1 cellular context compared by ENCODE assay signal in the genomic region with DNA sequence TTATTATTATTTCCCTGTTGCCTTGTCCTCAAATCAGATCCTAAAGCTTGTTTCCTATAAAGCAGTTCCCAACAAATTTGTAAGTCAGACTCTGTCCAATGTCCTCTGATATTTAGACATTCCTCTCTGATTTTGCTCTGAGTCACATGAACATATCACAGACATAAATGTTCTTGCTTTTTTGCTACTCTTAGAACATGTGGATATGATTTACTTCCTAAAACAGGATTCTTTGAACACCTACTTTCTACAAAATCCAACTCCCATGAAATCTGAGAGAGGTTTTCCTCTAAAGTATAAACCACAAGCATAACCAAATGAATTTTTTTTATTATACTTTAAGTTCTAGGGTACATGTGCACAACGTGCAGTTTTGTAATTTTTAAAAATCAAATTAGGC.
TF ChIP-seq lines count a peak whose summit lies in the region.

No MANE protein-coding gene starts in this region.

TF ChIP-seq in WTC11, 78 proteins besides CTCF, POLR2A, EP300 and RAD21 (continued from another document):
- TF ChIP-seq, protein P1, sequence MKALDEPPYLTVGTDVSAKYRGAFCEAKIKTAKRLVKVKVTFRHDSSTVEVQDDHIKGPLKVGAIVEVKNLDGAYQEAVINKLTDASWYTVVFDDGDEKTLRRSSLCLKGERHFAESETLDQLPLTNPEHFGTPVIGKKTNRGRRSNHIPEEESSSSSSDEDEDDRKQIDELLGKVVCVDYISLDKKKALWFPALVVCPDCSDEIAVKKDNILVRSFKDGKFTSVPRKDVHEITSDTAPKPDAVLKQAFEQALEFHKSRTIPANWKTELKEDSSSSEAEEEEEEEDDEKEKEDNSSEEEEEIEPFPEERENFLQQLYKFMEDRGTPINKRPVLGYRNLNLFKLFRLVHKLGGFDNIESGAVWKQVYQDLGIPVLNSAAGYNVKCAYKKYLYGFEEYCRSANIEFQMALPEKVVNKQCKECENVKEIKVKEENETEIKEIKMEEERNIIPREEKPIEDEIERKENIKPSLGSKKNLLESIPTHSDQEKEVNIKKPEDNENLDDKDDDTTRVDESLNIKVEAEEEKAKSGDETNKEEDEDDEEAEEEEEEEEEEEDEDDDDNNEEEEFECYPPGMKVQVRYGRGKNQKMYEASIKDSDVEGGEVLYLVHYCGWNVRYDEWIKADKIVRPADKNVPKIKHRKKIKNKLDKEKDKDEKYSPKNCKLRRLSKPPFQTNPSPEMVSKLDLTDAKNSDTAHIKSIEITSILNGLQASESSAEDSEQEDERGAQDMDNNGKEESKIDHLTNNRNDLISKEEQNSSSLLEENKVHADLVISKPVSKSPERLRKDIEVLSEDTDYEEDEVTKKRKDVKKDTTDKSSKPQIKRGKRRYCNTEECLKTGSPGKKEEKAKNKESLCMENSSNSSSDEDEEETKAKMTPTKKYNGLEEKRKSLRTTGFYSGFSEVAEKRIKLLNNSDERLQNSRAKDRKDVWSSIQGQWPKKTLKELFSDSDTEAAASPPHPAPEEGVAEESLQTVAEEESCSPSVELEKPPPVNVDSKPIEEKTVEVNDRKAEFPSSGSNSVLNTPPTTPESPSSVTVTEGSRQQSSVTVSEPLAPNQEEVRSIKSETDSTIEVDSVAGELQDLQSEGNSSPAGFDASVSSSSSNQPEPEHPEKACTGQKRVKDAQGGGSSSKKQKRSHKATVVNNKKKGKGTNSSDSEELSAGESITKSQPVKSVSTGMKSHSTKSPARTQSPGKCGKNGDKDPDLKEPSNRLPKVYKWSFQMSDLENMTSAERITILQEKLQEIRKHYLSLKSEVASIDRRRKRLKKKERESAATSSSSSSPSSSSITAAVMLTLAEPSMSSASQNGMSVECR (CRISPR knock-in tag; IDR thresholded peaks at IDR 0.05; ENCODE audit: borderline replicate concordance): no peak
- TF ChIP-seq GRHL2 (CRISPR knock-in tag; IDR thresholded peaks at IDR 0.05; ENCODE audit: insufficient replicate concordance, severe bottlenecking): no peak
- no peak for TF ChIP-seq ATF6 (CRISPR knock-in tag; IDR thresholded peaks at IDR 0.05)
- no peak for TF ChIP-seq RELA (CRISPR knock-in tag; IDR thresholded peaks at IDR 0.05; ENCODE audit: borderline replicate concordance)
- no peak for TF ChIP-seq MYBL2 (CRISPR knock-in tag; IDR thresholded peaks at IDR 0.05)
- TF ChIP-seq TEAD1 (CRISPR knock-in tag; IDR thresholded peaks at IDR 0.05): no peak
- TF ChIP-seq ZNF263 (CRISPR knock-in tag; IDR thresholded peaks at IDR 0.05; ENCODE audit: low read depth): no peak
- TF ChIP-seq, protein P2, sequence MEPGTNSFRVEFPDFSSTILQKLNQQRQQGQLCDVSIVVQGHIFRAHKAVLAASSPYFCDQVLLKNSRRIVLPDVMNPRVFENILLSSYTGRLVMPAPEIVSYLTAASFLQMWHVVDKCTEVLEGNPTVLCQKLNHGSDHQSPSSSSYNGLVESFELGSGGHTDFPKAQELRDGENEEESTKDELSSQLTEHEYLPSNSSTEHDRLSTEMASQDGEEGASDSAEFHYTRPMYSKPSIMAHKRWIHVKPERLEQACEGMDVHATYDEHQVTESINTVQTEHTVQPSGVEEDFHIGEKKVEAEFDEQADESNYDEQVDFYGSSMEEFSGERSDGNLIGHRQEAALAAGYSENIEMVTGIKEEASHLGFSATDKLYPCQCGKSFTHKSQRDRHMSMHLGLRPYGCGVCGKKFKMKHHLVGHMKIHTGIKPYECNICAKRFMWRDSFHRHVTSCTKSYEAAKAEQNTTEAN (CRISPR knock-in tag; IDR thresholded peaks at IDR 0.05): no peak
- TF ChIP-seq FOXP1 (CRISPR knock-in tag; IDR thresholded peaks at IDR 0.05; ENCODE audit: borderline replicate concordance): no peak
- TF ChIP-seq JUN (CRISPR knock-in tag; IDR thresholded peaks at IDR 0.05): no peak
- TF ChIP-seq NFYB (CRISPR knock-in tag; conservative IDR thresholded peaks at IDR 0.05; ENCODE audit: low read depth): no peak
- no peak for TF ChIP-seq ELF4 (CRISPR knock-in tag; IDR thresholded peaks at IDR 0.05; ENCODE audit: low read depth)
- TF ChIP-seq, protein P3, sequence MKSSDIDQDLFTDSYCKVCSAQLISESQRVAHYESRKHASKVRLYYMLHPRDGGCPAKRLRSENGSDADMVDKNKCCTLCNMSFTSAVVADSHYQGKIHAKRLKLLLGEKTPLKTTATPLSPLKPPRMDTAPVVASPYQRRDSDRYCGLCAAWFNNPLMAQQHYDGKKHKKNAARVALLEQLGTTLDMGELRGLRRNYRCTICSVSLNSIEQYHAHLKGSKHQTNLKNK (CRISPR knock-in tag; IDR thresholded peaks at IDR 0.05): no peak
- TF ChIP-seq, protein P4, sequence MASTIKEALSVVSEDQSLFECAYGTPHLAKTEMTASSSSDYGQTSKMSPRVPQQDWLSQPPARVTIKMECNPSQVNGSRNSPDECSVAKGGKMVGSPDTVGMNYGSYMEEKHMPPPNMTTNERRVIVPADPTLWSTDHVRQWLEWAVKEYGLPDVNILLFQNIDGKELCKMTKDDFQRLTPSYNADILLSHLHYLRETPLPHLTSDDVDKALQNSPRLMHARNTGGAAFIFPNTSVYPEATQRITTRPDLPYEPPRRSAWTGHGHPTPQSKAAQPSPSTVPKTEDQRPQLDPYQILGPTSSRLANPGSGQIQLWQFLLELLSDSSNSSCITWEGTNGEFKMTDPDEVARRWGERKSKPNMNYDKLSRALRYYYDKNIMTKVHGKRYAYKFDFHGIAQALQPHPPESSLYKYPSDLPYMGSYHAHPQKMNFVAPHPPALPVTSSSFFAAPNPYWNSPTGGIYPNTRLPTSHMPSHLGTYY (CRISPR knock-in tag; IDR thresholded peaks at IDR 0.05): no peak
